In genomic region chr17:59267776-59268175, GRCh38 we compare ENCODE assay signal across 36 cellular contexts. TPM values are rescaled to one million over a fixed set of nuclear protein-coding genes. Genes with fewer than 3 reads are reported as not detected.
"Had no signal": no experiment of that assay in that cellular context is flagged by ENCODE, and none has a peak within 500 bp of the region (broad histone marks: within the 10 kb centered on the region; RNA-seq: fewer than 3 reads in every experiment).

No MANE protein-coding gene starts in this region.

- H3K9me3 ChIP-seq: MG63 had no signal

- H3K4me3 ChIP-seq: MG63 had no signal

- DNase-seq: Karpas-422, Kasumi-1, MG63, MM.1S, MV-4-11, NCI-H1048, NCI-H1092, NCI-H1092 treated with DMSO at 0.1 percent for 48 hours, NCI-H1105, NCI-H1105 treated with DMSO at 0.1 percent for 48 hours, NCI-H1417, NCI-H1417 treated with DMSO at 0.1 percent for 48 hours, NCI-H1436, NCI-H1436 treated with DMSO at 0.1 percent for 48 hours, NCI-H146, NCI-H1694, NCI-H1694 treated with DMSO at 0.1 percent for 48 hours, NCI-H187, NCI-H187 treated with DMSO at 0.1 percent for 48 hours, NCI-H1930, NCI-H2029, NCI-H2029 treated with DMSO at 0.1 percent for 48 hours, NCI-H2081, NCI-H2081 treated with DMSO at 0.1 percent for 48 hours, NCI-H2107, NCI-H2171, NCI-H2171 treated with DMSO at 0.1 percent for 48 hours, NCI-H2227 treated with DMSO at 0.1 percent for 48 hours, NCI-H226, NCI-H345, NCI-H446, NCI-H446 treated with DMSO at 0.1 percent for 48 hours, NCI-H510A, NCI-H510A treated with DMSO at 0.1 percent for 48 hours, NCI-H524 had no signal

- H3K27me3 ChIP-seq: MG63 had no signal

- H3K36me3 ChIP-seq: MG63 had no signal

RNA-seq across cellular contexts. Expression of gene GDPD1, which starts 47.5 kb away (rescaled TPM):
- total RNA-seq: LHCN-M2 had no signal
